Comparison of ENCODE assay signal across 29 cellular contexts in genomic region chr21:33886316-33886715, GRCh38.
"Had no signal": no experiment of that assay in that cellular context is flagged by ENCODE, and none has a peak within 500 bp of the region (broad histone marks: within the 10 kb centered on the region; RNA-seq: fewer than 3 reads in every experiment).

No MANE protein-coding gene starts in this region.

- H3K4me1 Mint-ChIP-seq: naive B cell; natural killer cell; stimulated activated memory B cell treated with anti-CD40 and anti-IgM and Interleukin-4, amounts not matched to agents 10 μg/mL and 1 μg/mL and 100 μg/mL, for 72 hours; stimulated activated naive CD8-positive, alpha-beta T cell treated with anti-CD3 and anti-CD28 coated beads, Interleukin-15, amount 100 ng/mL, for 72 hours had no signal

- H3K36me3 Mint-ChIP-seq: mesothelial cell of epicardium; naive B cell; natural killer cell; stimulated activated memory B cell treated with anti-CD40 and anti-IgM and Interleukin-4, amounts not matched to agents 10 μg/mL and 1 μg/mL and 100 μg/mL, for 72 hours; type B pancreatic cell had no signal

- H3K4me3 Mint-ChIP-seq: mesothelial cell of epicardium; naive B cell; natural killer cell; nephron progenitor cell; neural progenitor cell; stimulated activated memory B cell treated with anti-CD40 and anti-IgM and Interleukin-4, amounts not matched to agents 10 μg/mL and 1 μg/mL and 100 μg/mL, for 72 hours; stimulated activated naive CD8-positive, alpha-beta T cell treated with anti-CD3 and anti-CD28 coated beads, Interleukin-15, amount 100 ng/mL, for 72 hours; type B pancreatic cell had no signal

- H3K27me3 ChIP-seq: hepatocyte, left lung, neural progenitor cell, ovary, spleen, tibial nerve, uterus had no signal

- H3K27ac ChIP-seq: hepatocyte, left lung, lower lobe of right lung, neural progenitor cell, ovary, spleen, tibial nerve, uterus had no signal

- ATAC-seq: left colon; left lung; lower lobe of right lung; natural killer cell; right cardiac atrium; sciatic nerve; stimulated activated memory B cell treated with anti-CD40 and anti-IgM and Interleukin-4, amounts not matched to agents 10 μg/mL and 1 μg/mL and 100 μg/mL, for 72 hours; stimulated activated naive CD8-positive, alpha-beta T cell treated with anti-CD3 and anti-CD28 coated beads, Interleukin-15, amount 100 ng/mL, for 72 hours had no signal

- H3K27me3 Mint-ChIP-seq: progenitor cell of endocrine pancreas, type B pancreatic cell had no signal

- H3K27ac Mint-ChIP-seq: mesothelial cell of epicardium; natural killer cell; nephron progenitor cell; neural progenitor cell; progenitor cell of endocrine pancreas; stimulated activated memory B cell treated with anti-CD40 and anti-IgM and Interleukin-4, amounts not matched to agents 10 μg/mL and 1 μg/mL and 100 μg/mL, for 72 hours; stimulated activated naive CD8-positive, alpha-beta T cell treated with anti-CD3 and anti-CD28 coated beads, Interleukin-15, amount 100 ng/mL, for 72 hours; type B pancreatic cell had no signal

- H3K9me3 ChIP-seq: left lung, lower lobe of right lung, ovary, spleen, tibial nerve, uterus had no signal

- DNase-seq: kidney glomerular epithelial cell; left colon; left lung; lower lobe of right lung; mesendoderm; naive B cell; natural killer cell; nephron progenitor cell; ovary; retina; right cardiac atrium; small intestine; spleen; stimulated activated CD4-positive, alpha-beta T cell treated with anti-CD3 and anti-CD28 coated beads, Interleukin-1b, Interleukin-23, amount 100 ng/mL, for 48 hours; stimulated activated CD4-positive, alpha-beta T cell treated with anti-CD3 and anti-CD28 coated beads, Interleukin-2, amount 100 ng/mL, for 48 hours; stimulated activated CD4-positive, alpha-beta T cell treated with anti-CD3 and anti-CD28 coated beads, Interleukin-4, amount 100 ng/mL, for 4 hours; stimulated activated CD8-positive, alpha-beta memory T cell treated with anti-CD3 and anti-CD28 coated beads, Interleukin-4, amount 100 ng/mL, for 48 hours; stimulated activated naive CD4-positive, alpha-beta T cell treated with Interleukin-2 at 50 U/mL for 16 hours; stimulated activated naive CD8-positive, alpha-beta T cell treated with anti-CD3 and anti-CD28 coated beads, Interleukin-15, amount 100 ng/mL, for 72 hours; substantia nigra; uterus had no signal

- H3K9me3 Mint-ChIP-seq: mesothelial cell of epicardium; naive B cell; natural killer cell; nephron progenitor cell; stimulated activated memory B cell treated with anti-CD40 and anti-IgM and Interleukin-4, amounts not matched to agents 10 μg/mL and 1 μg/mL and 100 μg/mL, for 72 hours; stimulated activated naive CD8-positive, alpha-beta T cell treated with anti-CD3 and anti-CD28 coated beads, Interleukin-15, amount 100 ng/mL, for 72 hours; type B pancreatic cell had no signal

- H3K36me3 ChIP-seq: left lung, lower lobe of right lung, neural progenitor cell, ovary, spleen, tibial nerve, uterus had no signal

- H3K4me1 ChIP-seq: left lung, lower lobe of right lung, spleen, uterus had no signal

- H3K4me3 ChIP-seq: hepatocyte, left lung, lower lobe of right lung, neural progenitor cell, ovary, spleen, tibial nerve, uterus had no signal
